ENCODE assay signal across 32 cellular contexts in genomic region chr7:96671854-96672253, GRCh38.
"Had no signal": no experiment of that assay in that cellular context is flagged by ENCODE, and none has a peak within 500 bp of the region (broad histone marks: within the 10 kb centered on the region; RNA-seq: fewer than 3 reads in every experiment).

No MANE protein-coding gene starts in this region.

- H3K4me3 ChIP-seq: coronary artery, esophagus muscularis mucosa, heart right ventricle, lung, mucosa of descending colon, neural progenitor cell, smooth muscle cell, suprapubic skin, transverse colon, upper lobe of right lung, uterus had no signal

- H3K36me3 ChIP-seq: neural progenitor cell, uterus had no signal

- H2AFZ ChIP-seq: neural progenitor cell, parathyroid adenoma had no signal

- H3K4me1 ChIP-seq: esophagus muscularis mucosa, parathyroid adenoma, suprapubic skin, transverse colon, upper lobe of right lung, uterus had no signal

- H3K9me3 ChIP-seq: esophagus muscularis mucosa, heart right ventricle, mucosa of descending colon, suprapubic skin, transverse colon, upper lobe of right lung, uterus had no signal

- ATAC-seq: heart right ventricle; left colon; left ventricle myocardium superior; mucosa of descending colon; natural killer cell treated with Interleukin-12 subunit alpha and Interleukin-12 subunit beta and Interleukin-15 and Interleukin-18, amount 100 ng/mL, for 72 hours; sciatic nerve; stimulated activated naive CD8-positive, alpha-beta T cell treated with anti-CD3 and anti-CD28 coated beads, Interleukin-15, amount 100 ng/mL, for 72 hours; upper lobe of right lung had no signal

- H3K79me2 ChIP-seq: parathyroid adenoma had no signal

- H3K27me3 ChIP-seq: esophagus muscularis mucosa, heart right ventricle, neural progenitor cell, suprapubic skin, transverse colon, upper lobe of right lung, uterus had no signal

- FAIRE-seq: endothelial cell of umbilical vein had no signal

- H3K4me2 ChIP-seq: neural progenitor cell, smooth muscle cell had no signal

- H3K27ac ChIP-seq: coronary artery, esophagus muscularis mucosa, heart right ventricle, neural progenitor cell, parathyroid adenoma, suprapubic skin, upper lobe of right lung, uterus had no signal

- H3K9ac ChIP-seq: neural progenitor cell, parathyroid adenoma had no signal

- DNase-seq: dermis blood vessel endothelial cell; effector memory CD4-positive, alpha-beta T cell; foreskin melanocyte; glutamatergic neuron; heart right ventricle; hypothalamus; immature natural killer cell; islet precursor cell; kidney glomerular epithelial cell; left colon; left ventricle myocardium superior; mucosa of descending colon; naive B cell; stimulated activated CD4-positive, alpha-beta T cell treated with anti-CD3 and anti-CD28 coated beads, Interleukin-12 subunit alpha, Interleukin-12 subunit beta, amount 100 ng/mL, for 4 hours; stimulated activated CD4-positive, alpha-beta T cell treated with anti-CD3 and anti-CD28 coated beads, Interleukin-1b, Interleukin-23, amount 100 ng/mL, for 48 hours; stimulated activated CD4-positive, alpha-beta T cell treated with anti-CD3 and anti-CD28 coated beads, Interleukin-4, amount 100 ng/mL, for 1 hour; stimulated activated CD8-positive, alpha-beta memory T cell treated with anti-CD3 and anti-CD28 coated beads, Interleukin-4, amount 100 ng/mL, for 48 hours; stimulated activated naive CD4-positive, alpha-beta T cell; stimulated activated naive CD8-positive, alpha-beta T cell treated with anti-CD3 and anti-CD28 coated beads, Interleukin-15, amount 100 ng/mL, for 72 hours; transverse colon; upper lobe of right lung; uterus had no signal
